In the genomic region with DNA sequence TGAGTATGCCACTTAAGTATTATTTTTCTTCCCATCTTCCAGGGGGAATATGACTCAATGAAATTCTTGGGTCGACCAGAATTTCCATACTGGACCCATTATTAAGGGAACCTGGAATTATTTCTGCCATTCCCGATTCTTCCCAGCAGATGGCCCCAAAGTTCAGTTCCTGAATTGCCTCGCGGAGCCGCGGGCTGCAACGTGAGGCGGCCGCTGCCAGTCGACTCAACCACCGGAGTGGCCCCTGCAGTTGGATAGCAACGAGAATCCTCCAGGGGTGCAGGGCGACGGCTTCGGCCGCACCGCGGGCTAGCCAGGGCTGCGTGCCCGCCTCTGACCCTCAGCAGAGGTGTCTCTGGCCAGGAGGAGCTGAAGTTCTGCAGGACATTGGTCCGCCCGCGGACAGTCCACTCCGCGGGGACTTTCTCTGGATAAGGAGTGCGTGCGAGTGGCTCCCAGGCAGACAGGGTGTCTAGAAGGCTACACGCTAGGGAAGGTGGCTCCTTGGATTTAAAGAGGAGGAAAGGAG, we compare ENCODE assay signal across 8 cellular contexts. TPM values are rescaled to one million over a fixed set of nuclear protein-coding genes. Genes with fewer than 3 reads are reported as not detected.
A peak's percentile ranks its signal among the peaks of the same experiment; 100 is the strongest.
DNase-seq lines count a peak whose midpoint lies in the region; ATAC-seq and TF ChIP-seq lines count a peak whose summit lies in the region.

No MANE protein-coding gene starts in this region.

- peaks cover 15% of the 10 kb centered on the region for H3K4me1 ChIP-seq in CD8-positive, alpha-beta memory T cell (ENCODE audit: insufficient read depth, low read length)
- H3K4me1 ChIP-seq in colonic mucosa = no peaks in the 10 kb centered on the region

- H3K9me3 ChIP-seq in CD8-positive, alpha-beta memory T cell (ENCODE audit: low read length) = no peaks in the 10 kb centered on the region
- no peaks in the 10 kb centered on the region for H3K9me3 ChIP-seq in colonic mucosa

- peaks cover 0 to 3% (median 0%) of the 10 kb centered on the region in 3 donors for H3K36me3 Mint-ChIP-seq in CD8-positive, alpha-beta memory T cell
- H3K36me3 Mint-ChIP-seq in activated CD4-positive, alpha-beta T cell treated with anti-CD3 and anti-CD28 coated beads for 36 hours (ENCODE audit: low read depth) = no peaks in the 10 kb centered on the region

- peak overlapping the region in 5 of 8 donors; percentile 23 to 85 (median 75) for H3K27ac Mint-ChIP-seq in CD8-positive, alpha-beta memory T cell
- peak overlapping the region; percentile 72 for H3K27ac Mint-ChIP-seq in activated CD4-positive, alpha-beta T cell treated with anti-CD3 and anti-CD28 coated beads for 36 hours

- CTCF ChIA-PET in CD8-positive, alpha-beta memory T cell (lab: Charles Lee) = interaction anchor here (0.6 to 10.0 kb wide), 6 partner anchors 12 to 33 kb away, joined by 3 to 152 read pairs (median 6); no protein-coding TSS in a partner anchor
- CTCF ChIA-PET in activated CD4-positive, alpha-beta T cell treated with anti-CD3 and anti-CD28 coated beads for 36 hours (lab: Charles Lee) = interaction anchor here (0.6 to 10.2 kb wide), 7 partner anchors 13 to 216 kb away, joined by 3 to 119 read pairs (median 5); a partner anchor contains a TSS

- H3K36me3 ChIP-seq in CD8-positive, alpha-beta memory T cell (ENCODE audit: insufficient read depth, low read length) = no peaks in the 10 kb centered on the region
- H3K36me3 ChIP-seq in colonic mucosa = no peaks in the 10 kb centered on the region

- no peaks in the 10 kb centered on the region for H3K27me3 ChIP-seq in CD8-positive, alpha-beta memory T cell (ENCODE audit: insufficient read depth, low read length, poor library complexity, severe bottlenecking)
- H3K27me3 ChIP-seq in colonic mucosa = peaks cover 7% of the 10 kb centered on the region

- POLR2A ChIA-PET in CD8-positive, alpha-beta memory T cell (lab: Charles Lee) = no interaction called here
- POLR2A ChIA-PET in activated CD4-positive, alpha-beta T cell treated with anti-CD3 and anti-CD28 coated beads for 36 hours (lab: Charles Lee) = no interaction called here

- no peaks in the 10 kb centered on the region for H3K9me3 Mint-ChIP-seq in CD8-positive, alpha-beta memory T cell
- no peaks in the 10 kb centered on the region for H3K9me3 Mint-ChIP-seq in activated CD4-positive, alpha-beta T cell treated with anti-CD3 and anti-CD28 coated beads for 36 hours (ENCODE audit: low read depth)

- peak; percentile 67 for ATAC-seq in activated CD4-positive, alpha-beta T cell treated with anti-CD3 and anti-CD28 coated beads for 36 hours
- ATAC-seq in GM21619 (IDR thresholded peaks at IDR 0.05; ENCODE audit: unreplicated experiment) = no peak

- peak overlapping the region; percentile 19 to 64 for H3K9ac ChIP-seq in colonic mucosa (ENCODE audit: low read depth in 2 of 2, low read length in 2 of 2)

- peaks cover 0 to 2% of the 10 kb centered on the region in 2 donors for H3K27me3 Mint-ChIP-seq in CD8-positive, alpha-beta memory T cell
- peaks cover 13% of the 10 kb centered on the region for H3K27me3 Mint-ChIP-seq in activated CD4-positive, alpha-beta T cell treated with anti-CD3 and anti-CD28 coated beads for 36 hours

- intact Hi-C loops in activated CD4-positive, alpha-beta T cell treated with anti-CD3 and anti-CD28 coated beads for 36 hours (cut with DNase I, micrococcal nuclease) = loop anchor here (1.0 to 5.0 kb wide), 7 partner anchors 32 to 510 kb away; no protein-coding TSS in a partner anchor
- intact Hi-C loops in colonic mucosa (cut with DNase I) = loop anchor here (5.0 kb wide), 1 partner anchor 32 kb away; no protein-coding TSS in a partner anchor

- peak; percentile 76 for TF ChIP-seq CTCF in HFF-Myc (IDR thresholded peaks at IDR 0.05; ENCODE audit: low read depth, low read length, missing control alignments)
- peak; percentile 76 for TF ChIP-seq CTCF in colonic mucosa (IDR thresholded peaks at IDR 0.05)

- H3K27ac ChIP-seq in CD8-positive, alpha-beta memory T cell (ENCODE audit: low read depth, low read length) = no peak overlapping the region
- no peak overlapping the region for H3K27ac ChIP-seq in colonic mucosa

- peaks cover 35 to 52% (median 48%) of the 10 kb centered on the region in 3 donors for H3K4me1 Mint-ChIP-seq in CD8-positive, alpha-beta memory T cell
- H3K4me1 Mint-ChIP-seq in activated CD4-positive, alpha-beta T cell treated with anti-CD3 and anti-CD28 coated beads for 36 hours = peaks cover 41% of the 10 kb centered on the region

- peak; percentile 58 to 79 (median 64) for DNase-seq in CD8-positive, alpha-beta memory T cell
- DNase-seq in HFF-Myc (ENCODE audit: extremely low read depth, low read depth) (peak; percentile 31), NCI-H2196 treated with DMSO at 0.1 percent for 48 hours (lab: John Stamatoyannopoulos, UW; ENCODE audit: unreplicated experiment) (peak; percentile 44), colonic mucosa (peak; percentile 82), kidney tubule cell (ENCODE audit: low spot score) (peak; percentile 76)
- DNase-seq in activated CD4-positive, alpha-beta T cell treated with anti-CD3 and anti-CD28 coated beads for 36 hours = peak; percentile 82
- peak; percentile 41 to 51 for DNase-seq in stimulated activated CD4-positive, alpha-beta T cell treated with anti-CD3 and anti-CD28 coated beads, Interleukin-15, amount 100 ng/mL, for 1 hour (ENCODE audit: low read depth in 1 of 2, low spot score in 1 of 2)

- peak overlapping the region; percentile 84 to 93 (median 87) for H3K4me3 Mint-ChIP-seq in CD8-positive, alpha-beta memory T cell
- H3K4me3 Mint-ChIP-seq in activated CD4-positive, alpha-beta T cell treated with anti-CD3 and anti-CD28 coated beads for 36 hours = peak overlapping the region; percentile 75

- peak overlapping the region; percentile 80 for H3K4me3 ChIP-seq in CD8-positive, alpha-beta memory T cell (ENCODE audit: low read length)
- H3K4me3 ChIP-seq in HFF-Myc (replicated peaks; ENCODE audit: low read depth, low read length) (peak overlapping the region; percentile 44), colonic mucosa (peak overlapping the region; percentile 50)

RNA-seq across cellular contexts. Expression of a gene that starts 0.6 kb away (rescaled TPM):
- total RNA-seq in CD8-positive, alpha-beta memory T cell = not detected
- polyA plus RNA-seq in CD8-positive, alpha-beta memory T cell = not detected
- total RNA-seq in activated CD4-positive, alpha-beta T cell treated with anti-CD3 and anti-CD28 coated beads for 36 hours = not detected
- total RNA-seq in colonic mucosa = under 1 TPM; 0.11 to 0.25 TPM

RNA-seq across cellular contexts. Expression of a gene that starts 13.3 kb away (rescaled TPM):
- 10 to 100 TPM; 15.4 to 17.1 TPM for total RNA-seq in CD8-positive, alpha-beta memory T cell
- polyA plus RNA-seq in CD8-positive, alpha-beta memory T cell = 5.4 TPM
- total RNA-seq in activated CD4-positive, alpha-beta T cell treated with anti-CD3 and anti-CD28 coated beads for 36 hours = 10 to 100 TPM; 18.6 to 21.6 TPM
- total RNA-seq in colonic mucosa = 10 to 100 TPM in 1 of 2 donors, 1 to 10 TPM in 1; 4.4 to 11.6 TPM

Comparison
In these comparisons a context has a peak if more than half of its experiments do, and no peak if none do; other contexts are left out.
1. DNase-seq: peak in every context shown above with its lines; median percentile 82 in activated CD4-positive, alpha-beta T cell treated with anti-CD3 and anti-CD28 coated beads for 36 hours; 82 in colonic mucosa; 76 in kidney tubule cell; 64 in CD8-positive, alpha-beta memory T cell; 46 in stimulated activated CD4-positive, alpha-beta T cell treated with anti-CD3 and anti-CD28 coated beads, Interleukin-15, amount 100 ng/mL, for 1 hour; 44 in NCI-H2196 treated with DMSO at 0.1 percent for 48 hours; 31 in HFF-Myc.